8 cellular contexts compared by ENCODE assay signal in the genomic region with DNA sequence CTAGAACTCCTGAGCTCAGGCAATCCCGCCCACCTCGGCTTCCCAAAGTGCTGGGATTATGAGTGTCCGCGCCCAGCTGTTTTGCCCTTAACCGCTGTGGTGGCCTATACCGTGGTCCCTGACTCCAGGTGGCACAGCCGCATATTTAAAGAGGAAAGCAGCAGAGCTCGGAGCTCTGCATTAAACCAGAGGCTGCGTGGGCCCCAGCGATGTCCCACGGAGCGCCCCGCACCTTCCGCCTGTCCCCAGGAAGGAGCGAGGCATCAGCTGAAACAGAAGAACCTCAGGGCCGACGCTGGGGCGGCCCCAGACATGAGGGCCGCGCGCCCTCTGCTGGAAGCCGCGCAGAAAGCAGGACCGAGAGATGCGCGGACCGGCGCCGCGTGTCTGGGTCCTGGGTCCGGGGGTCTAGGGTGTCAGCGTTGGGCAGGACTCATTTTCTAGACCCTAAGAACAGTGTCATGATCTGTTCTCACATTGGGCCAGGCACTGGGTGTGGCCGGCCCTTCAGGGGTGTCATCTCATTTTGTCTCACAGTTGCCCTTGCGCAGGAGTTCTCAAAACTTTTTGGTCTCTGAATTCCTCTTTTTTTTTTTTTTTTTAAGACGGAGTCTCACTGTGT. TPM values are rescaled to one million over a fixed set of nuclear protein-coding genes. Genes with fewer than 3 reads are reported as not detected.
DNase-seq lines count a peak whose midpoint lies in the region; ATAC-seq and TF ChIP-seq lines count a peak whose summit lies in the region.

No MANE protein-coding gene starts in this region.

- no peaks in the 10 kb centered on the region for H3K4me1 ChIP-seq in left ventricle myocardium inferior

- no peak for TF ChIP-seq POLR2A in GM18505 (IDR thresholded peaks at IDR 0.05; ENCODE audit: borderline replicate concordance, extremely low read depth, insufficient read depth, insufficient read length)

- H3K27me3 ChIP-seq in left ventricle myocardium inferior (ENCODE audit: low read depth), result peaks cover 5% of the 10 kb centered on the region

- DNase-seq in M059J (ENCODE audit: low read depth) (peak; percentile 57), T follicular helper cell (ENCODE audit: low read depth) (peak; percentile 44), left ventricle myocardium inferior (peak; percentile 56), retinal pigment epithelial cell (ENCODE audit: low read depth) (no peak)
- peak; percentile 48 for DNase-seq in activated naive CD8-positive, alpha-beta T cell treated with anti-CD3 and anti-CD28 coated beads, Interleukin-2, amount 50 U/mL, for 16 hours (ENCODE audit: low read depth, low spot score)

- intact Hi-C loops in left ventricle myocardium inferior (cut with micrococcal nuclease), result loop anchor here (10.0 kb wide), 1 partner anchor 342 kb away; no protein-coding TSS in a partner anchor

- H3K4me3 ChIP-seq in left ventricle myocardium inferior (no peak overlapping the region), retinal pigment epithelial cell (ENCODE audit: low read length) (no peak overlapping the region)

- ATAC-seq in GM21526 (IDR thresholded peaks at IDR 0.05; ENCODE audit: low FRiP score, unreplicated experiment) (no peak), GM18505 (IDR thresholded peaks at IDR 0.05; ENCODE audit: unreplicated experiment) (no peak)

- H3K36me3 ChIP-seq in left ventricle myocardium inferior, result no peaks in the 10 kb centered on the region

- H3K27ac ChIP-seq in left ventricle myocardium inferior (replicated peaks), result no peak overlapping the region

- H3K9me3 ChIP-seq in left ventricle myocardium inferior (replicated peaks), result no peaks in the 10 kb centered on the region

- TF ChIP-seq CTCF in GM12872 (IDR thresholded peaks at IDR 0.05; ENCODE audit: insufficient read depth, low read depth, low read length) (peak; percentile 97), left ventricle myocardium inferior (IDR thresholded peaks at IDR 0.05; ENCODE audit: borderline replicate concordance) (peak; percentile 95), retinal pigment epithelial cell (conservative IDR thresholded peaks at IDR 0.05; ENCODE audit: low read depth, low read length) (peak; percentile 96)

RNA-seq across cellular contexts. Expression of a gene that starts 37.7 kb away (rescaled TPM):
- total RNA-seq in M059J (2014; rRNA removed; shearing (Covaris generic)), result not detected in 2 replicates
- total RNA-seq in left ventricle myocardium inferior, result 0.66 TPM

RNA-seq across cellular contexts. Expression of a gene that starts 49.6 kb away (rescaled TPM):
- total RNA-seq in M059J (2014; rRNA removed; shearing (Covaris generic)), result 1.4 and 2.1 TPM in 2 replicates
- 16.5 TPM for total RNA-seq in left ventricle myocardium inferior
